30 cellular contexts compared by ENCODE assay signal in the genomic region with DNA sequence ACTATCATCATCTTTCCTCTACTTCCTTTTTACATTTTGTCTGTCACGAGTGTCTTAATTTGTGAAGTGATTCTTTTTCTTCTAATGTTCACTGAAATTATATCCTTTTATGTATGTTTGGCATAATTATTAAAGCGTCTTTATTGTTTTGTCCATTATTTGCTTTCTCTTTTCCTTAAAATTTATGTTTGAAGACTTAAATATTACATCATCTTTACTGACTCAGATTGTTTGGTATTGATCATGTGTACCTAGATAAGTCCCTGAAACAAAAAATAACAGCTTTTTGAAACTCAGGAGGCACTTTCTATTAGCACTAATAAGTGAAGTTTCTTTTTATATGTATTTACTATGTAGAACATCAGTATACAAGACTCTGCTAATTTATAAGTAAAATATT.
"Had no signal": no experiment of that assay in that cellular context is flagged by ENCODE, and none has a peak within 500 bp of the region (broad histone marks: within the 10 kb centered on the region; RNA-seq: fewer than 3 reads in every experiment).

No MANE protein-coding gene starts in this region.

- H3K27ac ChIP-seq: brain microvascular endothelial cell, cardiac muscle cell, WERI-Rb-1 had no signal

- H3K36me3 ChIP-seq: brain microvascular endothelial cell, cardiac muscle cell, WERI-Rb-1 had no signal

- H3K27me3 ChIP-seq: brain microvascular endothelial cell, cardiac muscle cell had no signal

- H3K4me3 ChIP-seq: cardiac muscle cell had no signal

- DNase-seq: activated CD4-positive, alpha-beta memory T cell treated with anti-CD3 and anti-CD28 coated beads, Interleukin-2, amount 10 ng/mL, durations not matched to agents 7 days and 5 days; activated CD4-positive, alpha-beta T cell treated with anti-CD3 and anti-CD28 coated beads for 1 hour; activated CD4-positive, alpha-beta T cell treated with anti-CD3 and anti-CD28 coated beads for 48 hours; activated CD4-positive, CD25-positive, alpha-beta regulatory T cell; activated CD8-positive, alpha-beta memory T cell treated with anti-CD3 and anti-CD28 coated beads for 24 hours; activated CD8-positive, alpha-beta memory T cell treated with anti-CD3 and anti-CD28 coated beads, Interleukin-2, amount 10 ng/mL, durations not matched to agents 7 days and 5 days; activated CD8-positive, alpha-beta memory T cell treated with anti-CD3 and anti-CD28 coated beads, Interleukin-2, amount 50 U/mL, for 48 hours; activated effector memory CD4-positive, alpha-beta T cell treated with anti-CD3 and anti-CD28 coated beads, Interleukin-2, amount 50 U/mL, for 16 hours; activated naive CD4-positive, alpha-beta T cell; activated naive CD4-positive, alpha-beta T cell treated with anti-CD3 and anti-CD28 coated beads, Interleukin-2, amount 50 U/mL, for 16 hours; activated naive CD8-positive, alpha-beta T cell treated with anti-CD3 and anti-CD28 coated beads for 36 hours; activated T-cell treated with anti-CD3 and anti-CD28 coated beads, Interleukin-2, amount 50 U/mL, for 72 hours; amniotic stem cell; aorta; brain microvascular endothelial cell; NCI-H1092 treated with DMSO at 0.1 percent for 48 hours; NCI-H1417; NCI-H146; NCI-H187; NCI-H2029 treated with DMSO at 0.1 percent for 48 hours; NCI-H2107; NCI-H2171; NCI-H510A; NCI-H526; NCI-H748 treated with DMSO at 0.1 percent for 48 hours; Right ventricle myocardium superior; T1000; WERI-Rb-1 had no signal

- ATAC-seq: activated CD8-positive, alpha-beta memory T cell treated with anti-CD3 and anti-CD28 coated beads, Interleukin-2, amount 10 ng/mL, durations not matched to agents 7 days and 5 days; activated T-cell treated with anti-CD3 and anti-CD28 coated beads, Interleukin-2, amount 50 U/mL, for 72 hours; activated T-helper 17 cell treated with anti-CD3 and anti-CD28 coated beads, Interleukin-2, amount 50 U/mL, for 72 hours had no signal
